ENCODE assay signal across 11 cellular contexts in the genomic region with DNA sequence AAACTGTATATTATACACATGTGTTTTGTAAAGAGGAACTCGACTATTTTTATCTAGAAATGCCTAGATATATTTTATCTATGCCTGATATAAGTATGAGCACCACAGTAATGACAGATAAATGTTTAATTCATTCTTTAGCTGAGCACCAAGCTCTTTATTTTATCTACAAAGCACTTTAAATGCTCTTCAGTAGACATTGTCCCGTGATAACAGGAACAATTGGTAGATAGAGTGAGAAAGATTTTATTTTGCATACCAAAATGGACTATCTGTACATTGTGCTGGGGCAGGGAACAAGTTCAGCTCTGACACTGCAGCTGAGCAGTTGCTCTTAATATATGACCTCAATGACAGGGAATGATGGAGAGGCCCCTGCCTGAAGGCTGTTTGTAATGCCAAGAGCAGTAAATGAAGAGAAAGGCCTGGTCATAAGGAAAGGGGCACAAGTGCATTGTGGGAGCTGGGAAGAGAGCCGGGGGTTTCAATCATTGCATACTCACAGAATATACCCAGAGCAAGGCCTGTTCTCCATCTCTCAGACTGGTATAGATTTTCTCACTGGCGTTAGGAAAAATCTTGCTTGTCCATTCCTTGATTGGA. TPM values are rescaled to one million over a fixed set of nuclear protein-coding genes. Genes with fewer than 3 reads are reported as not detected.
A peak's percentile ranks its signal among the peaks of the same experiment; 100 is the strongest.
DNase-seq lines count a peak whose midpoint lies in the region; ATAC-seq, FAIRE-seq and TF ChIP-seq lines count a peak whose summit lies in the region.
"Had no signal": no experiment of that assay in that cellular context is flagged by ENCODE, and none has a peak within 500 bp of the region (broad histone marks: within the 10 kb centered on the region; RNA-seq: fewer than 3 reads in every experiment).

No MANE protein-coding gene starts in this region.

- H3K27ac ChIP-seq in ACC112 (ENCODE audit: low read depth, low read length) (peak overlapping the region; percentile 96), RWPE2 (ENCODE audit: poor library complexity, severe bottlenecking) (peak overlapping the region; percentile 25), colonic mucosa (no peak overlapping the region)

- H3K4me3 Mint-ChIP-seq in immature natural killer cell = no peak overlapping the region
- H3K4me3 Mint-ChIP-seq: B cell; T-helper 1 cell treated with Interleukin-12 subunit alpha and Interleukin-12 subunit beta and Interleukin-4 antibody, amounts not matched to agents 30 μg/mL and 1 μg/mL, for 36 hours had no signal

- no peak for FAIRE-seq in urothelium cell line (lab: Jason Lieb, UNC)
- FAIRE-seq: colon had no signal

- TF ChIP-seq CTCF in RWPE2 (IDR thresholded peaks at IDR 0.05; ENCODE audit: poor library complexity, severe bottlenecking) (no peak), colonic mucosa (IDR thresholded peaks at IDR 0.05) (no peak)

- ATAC-seq in GM19395 (IDR thresholded peaks at IDR 0.05; ENCODE audit: unreplicated experiment) (peak; percentile 24), RWPE2 (ENCODE audit: low read depth) (no peak; the same call in 2 of the 3 replicates)

- H3K27me3 Mint-ChIP-seq in immature natural killer cell (ENCODE audit: low read depth in 3 of 3) = no peaks in the 10 kb centered on the region
- H3K27me3 Mint-ChIP-seq: B cell had no signal

- DNase-seq in RWPE2 (ENCODE audit: low spot score) = no peak
- DNase-seq in immature natural killer cell = no peak
- DNase-seq in urothelium cell line (ENCODE audit: low spot score) = no peak
- DNase-seq in colonic mucosa = no peak
- DNase-seq in NCI-H524 treated with DMSO at 0.1 percent for 48 hours (lab: John Stamatoyannopoulos, UW) = no peak
- no peak for DNase-seq in hippocampal formation (lab: John Stamatoyannopoulos, UW)

- H3K4me1 Mint-ChIP-seq in immature natural killer cell = peaks cover 17 to 18% of the 10 kb centered on the region in 2 donors

- peaks cover 79% of the 10 kb centered on the region for H3K4me1 ChIP-seq in ACC112 (ENCODE audit: control insufficient read depth, insufficient read depth, low read length, unreplicated experiment)
- peaks cover 28% of the 10 kb centered on the region for H3K4me1 ChIP-seq in RWPE2 (ENCODE audit: insufficient read depth, poor library complexity, severe bottlenecking)
- no peaks in the 10 kb centered on the region for H3K4me1 ChIP-seq in colonic mucosa

- peaks cover 12% of the 10 kb centered on the region for H3K79me2 ChIP-seq in ACC112 (ENCODE audit: control insufficient read depth, insufficient read depth, low read length, unreplicated experiment)

- H2AFZ ChIP-seq in ACC112 (ENCODE audit: low read length, unreplicated experiment) = no peak overlapping the region

- H3K36me3 ChIP-seq in ACC112 (ENCODE audit: insufficient read depth, low read length) (peaks cover 10% of the 10 kb centered on the region; the same call in 1 of the 2 replicates), RWPE2 (ENCODE audit: low read depth) (peaks cover 24% of the 10 kb centered on the region), colonic mucosa (no peaks in the 10 kb centered on the region)

- H3K9me3 Mint-ChIP-seq in immature natural killer cell = no peaks in the 10 kb centered on the region
- H3K9me3 Mint-ChIP-seq: T-helper 1 cell treated with Interleukin-12 subunit alpha and Interleukin-12 subunit beta and Interleukin-4 antibody, amounts not matched to agents 30 μg/mL and 1 μg/mL, for 36 hours had no signal

- H3K27ac Mint-ChIP-seq in immature natural killer cell = peak overlapping the region in 4 of 6 donors; percentile 22 to 62 (median 47)
- H3K27ac Mint-ChIP-seq: B cell; T-helper 1 cell treated with Interleukin-12 subunit alpha and Interleukin-12 subunit beta and Interleukin-4 antibody, amounts not matched to agents 30 μg/mL and 1 μg/mL, for 36 hours had no signal

- H3K4me3 ChIP-seq in ACC112 (ENCODE audit: low read depth, low read length) (peak overlapping the region; percentile 18), RWPE2 (ENCODE audit: severe bottlenecking) (no peak overlapping the region), colonic mucosa (no peak overlapping the region)

- intact Hi-C loops in colonic mucosa (cut with DNase I) = no loop called here

- no peaks in the 10 kb centered on the region for H3K9me3 ChIP-seq in RWPE2 (ENCODE audit: severe bottlenecking)
- H3K9me3 ChIP-seq in colonic mucosa = no peaks in the 10 kb centered on the region

- no peaks in the 10 kb centered on the region for H3K27me3 ChIP-seq in ACC112 (ENCODE audit: insufficient read depth, low read length)
- no peaks in the 10 kb centered on the region for H3K27me3 ChIP-seq in RWPE2 (ENCODE audit: insufficient read depth, poor library complexity, severe bottlenecking)
- H3K27me3 ChIP-seq in colonic mucosa = no peaks in the 10 kb centered on the region

- peak overlapping the region in 1 of 2 donors; percentile 14 for H3K9ac ChIP-seq in colonic mucosa (ENCODE audit: low read depth in 2 of 2, low read length in 2 of 2)

- peaks cover 4 to 36% (median 18%) of the 10 kb centered on the region in 3 donors for H3K36me3 Mint-ChIP-seq in immature natural killer cell

RNA-seq across cellular contexts. Expression of gene SEPTIN11, which starts 57.3 kb away (rescaled TPM):
- 10 to 100 TPM; 40.4 to 59.6 (median 57.5) TPM for polyA plus RNA-seq in immature natural killer cell
- total RNA-seq in colonic mucosa = 100 to 1,000 TPM; 114 to 134 TPM
